Comparison of ENCODE assay signal across 13 cellular contexts in the genomic region with DNA sequence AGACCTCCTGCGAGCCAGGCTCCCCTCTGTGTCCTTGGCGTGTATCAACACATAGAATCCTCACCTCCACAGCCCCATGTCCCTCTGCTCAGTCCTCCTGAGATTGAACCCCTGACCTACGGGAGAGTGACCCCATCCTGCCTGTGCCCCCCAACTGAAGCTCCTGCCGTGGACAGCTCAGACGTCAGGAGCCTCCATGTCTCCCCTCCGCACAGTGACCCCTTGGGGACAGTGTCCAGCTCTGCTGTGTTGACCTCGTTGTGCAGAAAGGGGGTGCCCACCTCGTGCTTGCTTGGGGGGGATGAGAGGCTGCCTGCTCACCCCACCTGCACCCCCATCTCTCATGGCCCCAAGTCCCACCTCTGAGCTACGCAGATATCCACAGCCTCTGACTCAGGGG. TPM values are rescaled to one million over a fixed set of nuclear protein-coding genes. Genes with fewer than 3 reads are reported as not detected.
DNase-seq lines count a peak whose midpoint lies in the region; ATAC-seq and TF ChIP-seq lines count a peak whose summit lies in the region.
"Had no signal": no experiment of that assay in that cellular context is flagged by ENCODE, and none has a peak within 500 bp of the region (broad histone marks: within the 10 kb centered on the region; RNA-seq: fewer than 3 reads in every experiment).

No MANE protein-coding gene starts in this region.

- WGBS in esophagus squamous epithelium, 2 donors = 60 to 90% methylated on average over 2 to 7 of the region's 9 CpGs
- WGBS in spleen, 5 donors = 78 to 88% (median 84%) methylated on average over 7 to 9 of the region's 9 CpGs

- peak overlapping the region; percentile 7 to 76 (median 46) for H3K27ac ChIP-seq in esophagus squamous epithelium
- H3K27ac ChIP-seq in spleen = peak overlapping the region; percentile 4 to 97 (median 88)
- H3K27ac ChIP-seq: brain microvascular endothelial cell, neural progenitor cell had no signal

- H3K27me3 ChIP-seq in esophagus squamous epithelium (peaks cover 0 to 31% (median 0%) of the 10 kb centered on the region in 4 donors), spleen (replicated peaks in 1 of 7) (peaks cover 0 to 4% (median 0%) of the 10 kb centered on the region in 7 donors)
- H3K27me3 ChIP-seq: brain microvascular endothelial cell, neural progenitor cell had no signal

- H3K36me3 Mint-ChIP-seq in T-helper 2 cell treated with Interferon-gamma antibody and Interleukin-4, amounts not matched to agents 5 μg/mL and 100 μg/mL, for 36 hours (ENCODE audit: low read depth) = no peaks in the 10 kb centered on the region
- no peaks in the 10 kb centered on the region for H3K36me3 Mint-ChIP-seq in T-helper 17 cell (ENCODE audit: low read depth)
- H3K36me3 Mint-ChIP-seq: neural progenitor cell had no signal

- no peak overlapping the region for H3K4me3 ChIP-seq in esophagus squamous epithelium
- H3K4me3 ChIP-seq in spleen = peak overlapping the region in 3 of 8 donors; percentile 43 to 62 (median 43)
- H3K4me3 ChIP-seq: neural progenitor cell had no signal

- H3K9me3 Mint-ChIP-seq in T-helper 2 cell treated with Interferon-gamma antibody and Interleukin-4, amounts not matched to agents 5 μg/mL and 100 μg/mL, for 36 hours = no peaks in the 10 kb centered on the region
- H3K9me3 Mint-ChIP-seq: neural progenitor cell had no signal

- TF ChIP-seq POLR2A in esophagus squamous epithelium (IDR thresholded peaks at IDR 0.05) = no peak
- TF ChIP-seq POLR2A in spleen (IDR thresholded peaks at IDR 0.05) = no peak

- peaks cover 0 to 13% (median 0%) of the 10 kb centered on the region in 3 donors for H3K4me1 ChIP-seq in esophagus squamous epithelium
- H3K4me1 ChIP-seq in spleen = peaks cover 0 to 89% (median 31%) of the 10 kb centered on the region in 6 donors
- H3K4me1 ChIP-seq: neural progenitor cell had no signal

- no peak for ATAC-seq in T-helper 17 cell

- no peak for DNase-seq in T-helper 2 cell treated with Interferon-gamma antibody and Interleukin-4, amounts not matched to agents 5 μg/mL and 100 μg/mL, for 36 hours (ENCODE audit: low spot score)
- DNase-seq in T-helper 2 cell (no peak), T-helper 17 cell (no peak), esophagus squamous epithelium (lab: John Stamatoyannopoulos, UW) (no peak), spleen (peak; percentile 71), retina (no peak), SHP77 treated with DMSO at 0.1 percent for 48 hours (lab: John Stamatoyannopoulos, UW) (no peak), NCI-H1694 treated with DMSO at 0.1 percent for 48 hours (lab: John Stamatoyannopoulos, UW) (no peak)
- DNase-seq: brain microvascular endothelial cell, Calu3, IMR-90, NCI-H2081 had no signal

- no peaks in the 10 kb centered on the region for H3K9me3 ChIP-seq in T-helper 17 cell (ENCODE audit: control insufficient read depth, low read length, poor library complexity, severe bottlenecking)
- no peaks in the 10 kb centered on the region for H3K9me3 ChIP-seq in esophagus squamous epithelium
- H3K9me3 ChIP-seq in spleen = no peaks in the 10 kb centered on the region

- intact Hi-C loops in esophagus squamous epithelium (cut with DNase I) (no loop called here), spleen (cut with DNase I; ENCODE audit: low total_unique reads) (no loop called here)

- H3K36me3 ChIP-seq in esophagus squamous epithelium (no peaks in the 10 kb centered on the region), spleen (peaks cover 0 to 19% (median 0%) of the 10 kb centered on the region in 6 donors)
- H3K36me3 ChIP-seq: brain microvascular endothelial cell, neural progenitor cell had no signal

- H3K27me3 Mint-ChIP-seq in T-helper 2 cell treated with Interferon-gamma antibody and Interleukin-4, amounts not matched to agents 5 μg/mL and 100 μg/mL, for 36 hours (ENCODE audit: low read depth) = no peaks in the 10 kb centered on the region
- H3K27me3 Mint-ChIP-seq in T-helper 17 cell = no peaks in the 10 kb centered on the region

- TF ChIP-seq CTCF in esophagus squamous epithelium (IDR thresholded peaks at IDR 0.05) = no peak
- no peak for TF ChIP-seq CTCF in spleen (IDR thresholded peaks at IDR 0.05 in 8 of 11, conservative IDR thresholded peaks at IDR 0.05 in 3 of 11)

- H3K4me1 Mint-ChIP-seq in T-helper 2 cell treated with Interferon-gamma antibody and Interleukin-4, amounts not matched to agents 5 μg/mL and 100 μg/mL, for 36 hours (ENCODE audit: low read depth) = peaks cover 54% of the 10 kb centered on the region
- H3K4me1 Mint-ChIP-seq in T-helper 17 cell = peaks cover 43% of the 10 kb centered on the region
- H3K4me1 Mint-ChIP-seq: neural progenitor cell had no signal

- peak overlapping the region; percentile 80 for H3K27ac Mint-ChIP-seq in T-helper 2 cell treated with Interferon-gamma antibody and Interleukin-4, amounts not matched to agents 5 μg/mL and 100 μg/mL, for 36 hours
- peak overlapping the region; percentile 91 for H3K27ac Mint-ChIP-seq in T-helper 17 cell
- H3K27ac Mint-ChIP-seq: neural progenitor cell had no signal

- H3K4me3 Mint-ChIP-seq in T-helper 2 cell treated with Interferon-gamma antibody and Interleukin-4, amounts not matched to agents 5 μg/mL and 100 μg/mL, for 36 hours = peak overlapping the region; percentile 70
- H3K4me3 Mint-ChIP-seq in T-helper 17 cell = peak overlapping the region; percentile 79
- H3K4me3 Mint-ChIP-seq: neural progenitor cell had no signal

RNA-seq across cellular contexts. Expression of a gene that starts 0.5 kb away (rescaled TPM):
- 1 to 10 TPM; 1.4 to 4.8 TPM for total RNA-seq in T-helper 17 cell
- total RNA-seq in esophagus squamous epithelium = 1 to 10 TPM in 3 of 4 donors, under 1 TPM in 1; 0.49 to 4.4 (median 2.4) TPM
- total RNA-seq in spleen = 10 to 100 TPM; 26.9 to 81.3 (median 42.1) TPM
- 10 to 100 TPM in 1 of 3 donors, 1 to 10 TPM in 2; 4.6 to 13.5 (median 5.7) TPM for polyA plus RNA-seq in spleen
- total RNA-seq: Calu3, IMR-90 had no signal

RNA-seq across cellular contexts. Expression of a gene that starts 16.0 kb away (rescaled TPM):
- total RNA-seq in T-helper 17 cell = 1 to 10 TPM; 4.1 to 4.6 TPM
- total RNA-seq in esophagus squamous epithelium = 10 to 100 TPM; 10.8 to 18.6 (median 13.5) TPM
- total RNA-seq in spleen = 1 to 10 TPM; 4.5 to 8.2 (median 6.5) TPM
- 1 to 10 TPM; 1.1 to 4.0 (median 2.6) TPM for polyA plus RNA-seq in spleen

RNA-seq across cellular contexts. Expression of a gene that starts 17.9 kb away (rescaled TPM):
- under 1 TPM in 1 of 2 donors, not detected in 1; 0.42 TPM for total RNA-seq in T-helper 17 cell
- total RNA-seq in esophagus squamous epithelium = 1 to 10 TPM in 1 of 4 donors, under 1 TPM in 2, not detected in 1; 0.13 to 3.8 (median 0.32) TPM
- total RNA-seq in spleen = 10 to 100 TPM; 23.1 to 59.9 (median 31.3) TPM
- polyA plus RNA-seq in spleen = 10 to 100 TPM in 2 of 3 donors, 1 to 10 TPM in 1; 6.8 to 16.5 (median 11.0) TPM
- total RNA-seq: Calu3, IMR-90 had no signal
- polyA plus RNA-seq: IMR-90 had no signal

RNA-seq across cellular contexts. Expression of a gene that starts 41.5 kb away (rescaled TPM):
- total RNA-seq in T-helper 17 cell (under 1 TPM; 0.32 to 0.39 TPM), esophagus squamous epithelium (under 1 TPM in 1 of 4 donors, not detected in 3; 0.66 TPM), spleen (under 1 TPM in 2 of 7 donors, not detected in 5; 0.44 to 0.63 TPM)
- under 1 TPM; 0.12 to 0.33 (median 0.22) TPM for polyA plus RNA-seq in spleen
- total RNA-seq: IMR-90 had no signal
- polyA plus RNA-seq: IMR-90 had no signal

RNA-seq across cellular contexts. Expression of a gene that starts 59.3 kb away (rescaled TPM):
- total RNA-seq in T-helper 17 cell (not detected), esophagus squamous epithelium (100 to 1,000 TPM; 163 to 973 (median 600) TPM), spleen (not detected)
- polyA plus RNA-seq in spleen = under 1 TPM in 1 of 3 donors, not detected in 2; 0.13 TPM
- total RNA-seq: Calu3, IMR-90 had no signal
- polyA plus RNA-seq: IMR-90 had no signal

Comparison
In these comparisons a context has a peak if more than half of its experiments do, and no peak if none do; other contexts are left out.
1. RNA of a gene that starts 0.5 kb away (total RNA-seq): 26.9 to 81.3 TPM in spleen; 1.4 to 4.8 TPM in T-helper 17 cell and 0.49 to 4.4 TPM in esophagus squamous epithelium; every median in the first group is over 4 times any median in the second.
2. RNA of a gene that starts 17.9 kb away (total RNA-seq): 23.1 to 59.9 TPM in spleen; 0.42 TPM in T-helper 17 cell and 0.13 to 3.8 TPM in esophagus squamous epithelium; every median in the first group is over 4 times any median in the second.